21 cellular contexts compared by ENCODE assay signal in the genomic region with DNA sequence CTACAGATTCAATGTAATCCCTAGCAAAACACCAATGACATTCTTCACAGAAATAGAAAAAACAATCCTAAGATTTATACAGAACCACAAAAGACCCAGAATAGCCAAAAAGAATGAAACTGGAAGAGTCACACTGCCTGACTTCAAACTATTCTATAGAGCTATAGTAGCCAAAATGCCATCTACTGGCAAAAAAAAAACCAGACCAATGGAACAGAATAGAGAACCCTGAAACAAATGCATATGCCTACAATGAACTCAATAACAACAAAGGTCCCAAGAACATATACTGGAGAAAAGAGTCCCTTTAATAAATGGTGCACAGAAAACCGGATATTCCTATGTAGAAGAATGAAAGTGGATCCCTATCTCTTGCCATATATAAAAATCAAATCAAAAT.
"Had no signal": no experiment of that assay in that cellular context is flagged by ENCODE, and none has a peak within 500 bp of the region (broad histone marks: within the 10 kb centered on the region; RNA-seq: fewer than 3 reads in every experiment).

No MANE protein-coding gene starts in this region.

- H3K4me1 ChIP-seq: colonic mucosa, foreskin keratinocyte, right atrium auricular region had no signal

- H3K4me3 Mint-ChIP-seq: endodermal cell, neural crest cell had no signal

- H3K27ac ChIP-seq: colonic mucosa, foreskin keratinocyte, hepatocyte, right atrium auricular region, stomach, thoracic aorta, transverse colon had no signal

- H3K36me3 ChIP-seq: colonic mucosa had no signal

- H3K4me3 ChIP-seq: colonic mucosa, hepatocyte, lung, right atrium auricular region, stomach, thoracic aorta, transverse colon had no signal

- H3K27ac Mint-ChIP-seq: endodermal cell had no signal

- H3K27me3 Mint-ChIP-seq: naive thymus-derived CD4-positive, alpha-beta T cell had no signal

- H3K27me3 ChIP-seq: colonic mucosa, foreskin keratinocyte, hepatocyte, right atrium auricular region, stomach, transverse colon had no signal

- H3K4me1 Mint-ChIP-seq: neural crest cell had no signal

- H3K9me3 ChIP-seq: colonic mucosa, right atrium auricular region, stomach, thoracic aorta, transverse colon had no signal

- ATAC-seq: foreskin keratinocyte; left colon; left ventricle myocardium superior; naive thymus-derived CD4-positive, alpha-beta T cell had no signal

- DNase-seq: colonic mucosa; dermis blood vessel endothelial cell; endodermal cell; erythroblast; foreskin keratinocyte; head of caudate nucleus; left colon; left ventricle myocardium superior; mesendoderm; naive thymus-derived CD4-positive, alpha-beta T cell; small intestine; stimulated activated CD4-positive, alpha-beta T cell treated with anti-CD3 and anti-CD28 coated beads, Interleukin-12 subunit alpha, Interleukin-12 subunit beta, amount 100 ng/mL, for 4 hours; stimulated activated naive CD4-positive, alpha-beta T cell; stomach; substantia nigra; transverse colon had no signal
